ENCODE assay signal across 1 cellular context in genomic region chr5:159209438-159210305, GRCh38.
A peak's percentile ranks its signal among the peaks of the same experiment; 100 is the strongest.
TF ChIP-seq lines count a peak whose summit lies in the region.

Gene RNF145 (minus strand): TSS chr5:159209553. CDS start chr5:159203617, 5,936 bp downstream.

TF ChIP-seq in K562, 482 proteins besides CTCF, POLR2A, EP300 and RAD21 (continued from another document):
- TF ChIP-seq GTF2F1 (IDR thresholded peaks at IDR 0.05; ENCODE audit: low read depth, low read length): no peak
- peak; percentile 78 for TF ChIP-seq TAF1 (IDR thresholded peaks at IDR 0.05; ENCODE audit: control insufficient read depth, extremely low read depth, insufficient read depth, low read length, severe bottlenecking)
- TF ChIP-seq RBFOX2 (IDR thresholded peaks at IDR 0.05; ENCODE audit: low read depth, low read length): peak; percentile 95
- peak; percentile 85 for TF ChIP-seq MXI1 (IDR thresholded peaks at IDR 0.05; ENCODE audit: low read depth, low read length)
- TF ChIP-seq NKRF (IDR thresholded peaks at IDR 0.05; ENCODE audit: borderline replicate concordance): peak; percentile 96
- TF ChIP-seq DMBX1 (CRISPR knock-in tag; IDR thresholded peaks at IDR 0.05; ENCODE audit: borderline replicate concordance): peak; percentile 45; the same call in 1 of the 2 replicates
- TF ChIP-seq ILF3 (IDR thresholded peaks at IDR 0.05; ENCODE audit: borderline replicate concordance): 0 out of 2 replicates have a peak, but pooled peaks have one; percentile 29
- peak; percentile 91 to 93 for TF ChIP-seq NRF1 (conservative IDR thresholded peaks at IDR 0.05 in 1 of 2, IDR thresholded peaks at IDR 0.05 in 1 of 2)
- peak in 1 of 2 experiments; percentile 22 for TF ChIP-seq AFF1 (IDR thresholded peaks at IDR 0.05; ENCODE audit: low read depth in 1 of 2, partially characterized antibody in 2 of 2)
- TF ChIP-seq TAF9B (IDR thresholded peaks at IDR 0.05; ENCODE audit: partially characterized antibody): peak; percentile 51
- peak; percentile 74 for TF ChIP-seq MTA1 (IDR thresholded peaks at IDR 0.05; ENCODE audit: borderline replicate concordance)
- no peak for TF ChIP-seq ZNF282 (CRISPR knock-in tag; IDR thresholded peaks at IDR 0.05)
- peak in 1 of 2 experiments; percentile 30; a peak in 1 of 4 replicates for TF ChIP-seq RCOR1 (IDR thresholded peaks at IDR 0.05; ENCODE audit: borderline replicate concordance in 1 of 2, low read depth in 2 of 2, low read length in 2 of 2)
- no peak for TF ChIP-seq ADNP (tag; IDR thresholded peaks at IDR 0.05)
- peak; percentile 95 for TF ChIP-seq SMAD4 (CRISPR knock-in tag; conservative IDR thresholded peaks at IDR 0.05)
- peak; percentile 84 for TF ChIP-seq ZEB2 (IDR thresholded peaks at IDR 0.05)
- peak; percentile 83 for TF ChIP-seq MXD1 (CRISPR knock-in tag; IDR thresholded peaks at IDR 0.05; ENCODE audit: borderline replicate concordance, poor library complexity, severe bottlenecking)
- TF ChIP-seq SRF (CRISPR knock-in tag; IDR thresholded peaks at IDR 0.05): peak in 1 of 2 experiments; percentile 40; a peak in 1 of 4 replicates
- TF ChIP-seq MTA2 (IDR thresholded peaks at IDR 0.05; ENCODE audit: low read depth): peak; percentile 28; the same call in 1 of the 2 replicates
- 0 out of 2 replicates have a peak, but pooled peaks have one; percentile 29 for TF ChIP-seq ZNF584 (CRISPR knock-in tag; IDR thresholded peaks at IDR 0.05; ENCODE audit: low read depth)
- no peak for TF ChIP-seq ZNF184 (CRISPR knock-in tag; IDR thresholded peaks at IDR 0.05)
- TF ChIP-seq HDAC1 (IDR thresholded peaks at IDR 0.05): peak in 1 of 2 experiments; percentile 97; a peak in 2 of 4 replicates
- TF ChIP-seq THRAP3 (IDR thresholded peaks at IDR 0.05; ENCODE audit: borderline replicate concordance): no peak
- TF ChIP-seq SOX6 (IDR thresholded peaks at IDR 0.05): peak; percentile 52
- peak; percentile 85 for TF ChIP-seq ZNF511 (CRISPR knock-in tag; IDR thresholded peaks at IDR 0.05)
- TF ChIP-seq BCLAF1 (IDR thresholded peaks at IDR 0.05; ENCODE audit: borderline replicate concordance in 1 of 2, control insufficient read depth in 1 of 2, low read depth in 2 of 2, low read length in 1 of 2): no peak
- TF ChIP-seq RAD51 (IDR thresholded peaks at IDR 0.05; ENCODE audit: borderline replicate concordance, low read depth): peak; percentile 45; the same call in 1 of the 2 replicates
- TF ChIP-seq KLF13 (tag; IDR thresholded peaks at IDR 0.05; ENCODE audit: borderline replicate concordance, low read depth): peak; percentile 86
- TF ChIP-seq ZNF431 (CRISPR knock-in tag; IDR thresholded peaks at IDR 0.05): peak; percentile 54; the same call in 1 of the 2 replicates
- TF ChIP-seq POLR2B (IDR thresholded peaks at IDR 0.05; ENCODE audit: low read depth, partially characterized antibody): peak; percentile 53
- no peak for TF ChIP-seq GABPA (tag; conservative IDR thresholded peaks at IDR 0.05; ENCODE audit: low read depth)
- no peak for TF ChIP-seq CSDE1 (IDR thresholded peaks at IDR 0.05)
- TF ChIP-seq ZBTB43 (CRISPR knock-in tag; IDR thresholded peaks at IDR 0.05): peak; percentile 75; the same call in 1 of the 2 replicates
- TF ChIP-seq ZNF175 (CRISPR knock-in tag; IDR thresholded peaks at IDR 0.05; ENCODE audit: low read depth): peak; percentile 51
- 0 out of 2 replicates have a peak, but pooled peaks have one; percentile 29 for TF ChIP-seq ZNF197 (CRISPR knock-in tag; IDR thresholded peaks at IDR 0.05; ENCODE audit: low read depth)
- TF ChIP-seq ZFPM2 (CRISPR knock-in tag; IDR thresholded peaks at IDR 0.05): no peak
- TF ChIP-seq BACH1 (tag; IDR thresholded peaks at IDR 0.05): peak; percentile 72; the same call in 1 of the 2 replicates
- TF ChIP-seq CCNT2 (IDR thresholded peaks at IDR 0.05; ENCODE audit: borderline replicate concordance, extremely low read depth, insufficient read length, low read depth, low read length): peak; percentile 95
- no peak for TF ChIP-seq NFE2 (IDR thresholded peaks at IDR 0.05; ENCODE audit: low read depth)
- TF ChIP-seq ETV1 (tag; conservative IDR thresholded peaks at IDR 0.05; ENCODE audit: low read depth): peak; percentile 38; the same call in 1 of the 2 replicates
- TF ChIP-seq BCOR (IDR thresholded peaks at IDR 0.05): 0 out of 2 replicates have a peak, but pooled peaks have one; percentile 26
TF ChIP-seq in K562: peak in this region for 143.
